In the genomic region with DNA sequence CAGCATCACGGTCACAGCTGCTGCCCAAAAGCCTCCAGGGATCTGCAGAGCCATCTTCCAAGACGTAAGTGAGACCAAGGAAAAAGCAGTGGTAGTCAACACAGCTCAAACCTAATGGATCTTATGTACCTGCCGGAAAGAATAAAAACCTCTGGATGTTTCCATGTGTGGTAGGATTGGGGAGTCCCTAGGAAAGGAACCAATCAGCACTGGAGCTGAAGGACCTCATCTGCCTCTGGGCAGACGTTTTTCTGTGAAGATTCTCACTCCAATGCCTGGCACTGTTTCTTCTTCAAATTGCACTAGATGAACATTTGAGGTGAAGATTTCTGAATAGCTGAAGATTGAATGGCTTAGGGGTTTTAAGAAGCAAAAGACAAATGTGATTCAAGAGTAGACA, we compare ENCODE assay signal across 20 cellular contexts. TPM values are rescaled to one million over a fixed set of nuclear protein-coding genes. Genes with fewer than 3 reads are reported as not detected.
DNase-seq lines count a peak whose midpoint lies in the region; ATAC-seq lines count a peak whose summit lies in the region.
"Had no signal": no experiment of that assay in that cellular context is flagged by ENCODE, and none has a peak within 500 bp of the region (broad histone marks: within the 10 kb centered on the region; RNA-seq: fewer than 3 reads in every experiment).

A gene (minus strand): TSS at position 116 of the 400 bp plus-strand sequence. CDS start 62 bp downstream, at position 54.

- ATAC-seq in activated CD4-positive, CD25-positive, alpha-beta regulatory T cell treated with anti-CD3 and anti-CD28 coated beads, Interleukin-2, amount 50 U/mL, for 24 hours = no peak
- no peak for ATAC-seq in GM19455 (IDR thresholded peaks at IDR 0.05; ENCODE audit: unreplicated experiment)
- ATAC-seq: activated CD8-positive, alpha-beta T cell treated with anti-CD3 and anti-CD28 coated beads for 36 hours; effector memory CD8-positive, alpha-beta T cell; right cardiac atrium had no signal

- H3K4me1 Mint-ChIP-seq in IgD-negative memory B cell = no peaks in the 10 kb centered on the region
- H3K4me1 Mint-ChIP-seq in dendritic cell treated with granulocyte-macrophage colony-stimulating factor and Interleukin-4, amounts not matched to agents 40 ng/mL and 50 ng/mL, for 4 days (ENCODE audit: low read depth) = peaks cover 25% of the 10 kb centered on the region

- H3K9me3 Mint-ChIP-seq in IgD-negative memory B cell = no peaks in the 10 kb centered on the region
- no peaks in the 10 kb centered on the region for H3K9me3 Mint-ChIP-seq in dendritic cell treated with granulocyte-macrophage colony-stimulating factor and Interleukin-4, amounts not matched to agents 40 ng/mL and 50 ng/mL, for 4 days
- H3K9me3 Mint-ChIP-seq: activated CD8-positive, alpha-beta T cell treated with anti-CD3 and anti-CD28 coated beads for 36 hours; effector memory CD8-positive, alpha-beta T cell; T-helper 2 cell treated with Interferon-gamma antibody and Interleukin-4, amounts not matched to agents 5 μg/mL and 100 μg/mL, for 36 hours had no signal

- DNase-seq in AG08396 (ENCODE audit: low spot score) (peak; percentile 11), medulla oblongata (ENCODE audit: extremely low spot score) (peak; percentile 3), hypothalamus (lab: John Stamatoyannopoulos, UW) (no peak), foreskin melanocyte (no peak)
- DNase-seq: activated CD8-positive, alpha-beta T cell treated with anti-CD3 and anti-CD28 coated beads for 36 hours; activated T-cell treated with anti-CD3 and anti-CD28 coated beads, Interleukin-2, amount 50 U/mL, for 1 hour; amygdala; effector memory CD8-positive, alpha-beta T cell; NCI-H1092; NCI-H1930; NCI-H446 treated with DMSO at 0.1 percent for 48 hours; right cardiac atrium; SK-N-SH; thyroid gland; WERI-Rb-1 had no signal

- H3K27ac Mint-ChIP-seq in IgD-negative memory B cell = no peak within 1 kb of the TSS
- peak within 1 kb of the TSS; percentile 62 for H3K27ac Mint-ChIP-seq in dendritic cell treated with granulocyte-macrophage colony-stimulating factor and Interleukin-4, amounts not matched to agents 40 ng/mL and 50 ng/mL, for 4 days
- H3K27ac Mint-ChIP-seq: activated CD8-positive, alpha-beta T cell treated with anti-CD3 and anti-CD28 coated beads for 36 hours; effector memory CD8-positive, alpha-beta T cell; T-helper 2 cell treated with Interferon-gamma antibody and Interleukin-4, amounts not matched to agents 5 μg/mL and 100 μg/mL, for 36 hours had no signal

- peaks cover 11% of the 10 kb centered on the region for H3K27me3 Mint-ChIP-seq in IgD-negative memory B cell
- peaks cover 64% of the 10 kb centered on the region for H3K27me3 Mint-ChIP-seq in dendritic cell treated with granulocyte-macrophage colony-stimulating factor and Interleukin-4, amounts not matched to agents 40 ng/mL and 50 ng/mL, for 4 days

- peaks cover 2% of the 10 kb centered on the region for H3K36me3 Mint-ChIP-seq in IgD-negative memory B cell
- H3K36me3 Mint-ChIP-seq in dendritic cell treated with granulocyte-macrophage colony-stimulating factor and Interleukin-4, amounts not matched to agents 40 ng/mL and 50 ng/mL, for 4 days (ENCODE audit: low read depth) = peaks cover 18% of the 10 kb centered on the region

- intact Hi-C loops in dendritic cell treated with granulocyte-macrophage colony-stimulating factor and Interleukin-4, amounts not matched to agents 40 ng/mL and 50 ng/mL, for 4 days (cut with micrococcal nuclease) = no loop called here

- peak within 1 kb of the TSS in 1 of 4 donors; percentile 44 for H3K4me3 Mint-ChIP-seq in IgD-negative memory B cell
- peak within 1 kb of the TSS; percentile 70 for H3K4me3 Mint-ChIP-seq in dendritic cell treated with granulocyte-macrophage colony-stimulating factor and Interleukin-4, amounts not matched to agents 40 ng/mL and 50 ng/mL, for 4 days
- H3K4me3 Mint-ChIP-seq: activated CD8-positive, alpha-beta T cell treated with anti-CD3 and anti-CD28 coated beads for 36 hours; effector memory CD8-positive, alpha-beta T cell; T-helper 2 cell treated with Interferon-gamma antibody and Interleukin-4, amounts not matched to agents 5 μg/mL and 100 μg/mL, for 36 hours had no signal

RNA-seq across cellular contexts. Expression of the gene that starts here (rescaled TPM):
- polyA plus RNA-seq in IgD-negative memory B cell = 121 TPM
- polyA plus RNA-seq: right cardiac atrium, SK-N-SH had no signal

Comparison
In these comparisons a context has a peak if more than half of its experiments do, and no peak if none do; other contexts are left out.
1. DNase-seq: peak in AG08396 (single experiment) and medulla oblongata (single experiment); none in hypothalamus (0 of 51) and foreskin melanocyte (single experiment).